8 cellular contexts compared by ENCODE assay signal in genomic region chr6:166757226-166758135, GRCh38.
A peak's percentile ranks its signal among the peaks of the same experiment; 100 is the strongest.
DNase-seq lines count a peak whose midpoint lies in the region; ATAC-seq and TF ChIP-seq lines count a peak whose summit lies in the region.

No MANE protein-coding gene starts in this region.

- peaks cover 34% of the 10 kb centered on the region for H4K20me1 ChIP-seq in BLaER1
- H4K20me1 ChIP-seq in Karpas-422 (ENCODE audit: insufficient read depth, low read depth, low read length): no peaks in the 10 kb centered on the region

- H3K79me2 ChIP-seq in Karpas-422 (ENCODE audit: low read length): no peaks in the 10 kb centered on the region

- H3K4me3 ChIP-seq in BLaER1 (no peak overlapping the region), Karpas-422 (ENCODE audit: low read length) (peak overlapping the region; percentile 12; the same call in 1 of the 2 replicates), brain microvascular endothelial cell (ENCODE audit: low read depth, low read length) (peak overlapping the region; percentile 17)

- H3K9ac ChIP-seq in BLaER1 (0 out of 2 replicates have a peak overlapping the region, but pooled peaks have one; percentile 0), Karpas-422 (ENCODE audit: low read length) (no peak overlapping the region)

- H3K27ac ChIP-seq in BLaER1: no peak overlapping the region
- H3K27ac ChIP-seq in Karpas-422 (ENCODE audit: low read length): peak overlapping the region; percentile 19; the same call in 1 of the 2 replicates
- H3K27ac ChIP-seq in brain microvascular endothelial cell: no peak overlapping the region

- H3K4me1 ChIP-seq in BLaER1: peaks cover 56% of the 10 kb centered on the region
- peaks cover 58% of the 10 kb centered on the region for H3K4me1 ChIP-seq in Karpas-422 (ENCODE audit: low read length)

- H3K9me3 ChIP-seq in BLaER1 (no peaks in the 10 kb centered on the region), Karpas-422 (ENCODE audit: low read length) (no peaks in the 10 kb centered on the region)

- no peaks in the 10 kb centered on the region for H3K36me3 ChIP-seq in BLaER1
- no peaks in the 10 kb centered on the region for H3K36me3 ChIP-seq in Karpas-422 (ENCODE audit: insufficient read depth, low read length)
- no peaks in the 10 kb centered on the region for H3K36me3 ChIP-seq in brain microvascular endothelial cell (replicated peaks)

- in situ Hi-C loops in brain microvascular endothelial cell (cut with HindIII; ENCODE audit: low pct_ligation_motif_present, low sequenced_read_pairs): no loop called here

- ATAC-seq in GM19324 (IDR thresholded peaks at IDR 0.05; ENCODE audit: low FRiP score, unreplicated experiment) (no peak), GM19455 (IDR thresholded peaks at IDR 0.05; ENCODE audit: unreplicated experiment) (no peak)

- H3K4me2 ChIP-seq in BLaER1: peak overlapping the region; percentile 85
- peak overlapping the region; percentile 45 for H3K4me2 ChIP-seq in Karpas-422 (ENCODE audit: low read depth, low read length, poor library complexity, severe bottlenecking)

- H3K9me2 ChIP-seq in Karpas-422 (replicated peaks; ENCODE audit: insufficient read depth, low read length): no peaks in the 10 kb centered on the region

- no peak for TF ChIP-seq CTCF in brain microvascular endothelial cell (IDR thresholded peaks at IDR 0.05; ENCODE audit: low read depth, low read length, missing control alignments)

- DNase-seq in Karpas-422 (peak; percentile 48), brain microvascular endothelial cell (peak; percentile 39), myocyte (ENCODE audit: low read depth) (peak; percentile 21), inferior parietal cortex (ENCODE audit: extremely low spot score) (no peak), cerebellar cortex (ENCODE audit: low spot score) (no peak)

- 0 out of 2 replicates have a peak overlapping the region, but pooled peaks have one; percentile 45 for H2AFZ ChIP-seq in Karpas-422 (ENCODE audit: low read length)

- H3K27me3 ChIP-seq in BLaER1 (peaks cover 42% of the 10 kb centered on the region), Karpas-422 (ENCODE audit: low read length) (no peaks in the 10 kb centered on the region), brain microvascular endothelial cell (replicated peaks) (peaks cover 10% of the 10 kb centered on the region)

Comparison
In these comparisons a context has a peak if more than half of its experiments do, and no peak if none do; other contexts are left out.
1. DNase-seq: peak in Karpas-422 (single experiment), brain microvascular endothelial cell (single experiment) and myocyte (single experiment); none in inferior parietal cortex (single experiment) and cerebellar cortex (single experiment).